In genomic region chr1:66982561-66983285, GRCh38 we compare ENCODE assay signal across 15 cellular contexts. TPM values are rescaled to one million over a fixed set of nuclear protein-coding genes. Genes with fewer than 3 reads are reported as not detected.
DNase-seq lines count a peak whose midpoint lies in the region; TF ChIP-seq lines count a peak whose summit lies in the region.
"Had no signal": no experiment of that assay in that cellular context is flagged by ENCODE, and none has a peak within 500 bp of the region (broad histone marks: within the 10 kb centered on the region; RNA-seq: fewer than 3 reads in every experiment).

No MANE protein-coding gene starts in this region.

- DNase-seq in activated T-cell treated with anti-CD3 and anti-CD28 coated beads, Interleukin-2, amount 50 U/mL, for 24 hours = no peak
- DNase-seq in activated T-cell treated with anti-CD3 and anti-CD28 coated beads for 4 hours (no peak), spleen (no peak), A673 (ENCODE audit: low spot score) (no peak), esophagus muscularis mucosa (ENCODE audit: extremely low spot score) (no peak), mesendoderm (no peak)
- DNase-seq: esophagus squamous epithelium, H7, NCI-H226, posterior cingulate gyrus, SIG-M5 had no signal

- H4K20me1 ChIP-seq in OCI-LY3 (ENCODE audit: insufficient read depth, low read length) = peaks cover 22% of the 10 kb centered on the region; the same call in 1 of the 2 replicates

- no peaks in the 10 kb centered on the region for H3K9me3 Mint-ChIP-seq in activated T-cell treated with anti-CD3 and anti-CD28 coated beads, Interleukin-2, amount 50 U/mL, for 24 hours
- H3K9me3 Mint-ChIP-seq: IgD-negative memory B cell, type B pancreatic cell had no signal

- H3K4me3 ChIP-seq in HEK293 (ENCODE audit: low read depth, low read length) (no peak overlapping the region), OCI-LY3 (ENCODE audit: low read length) (no peak overlapping the region), spleen (no peak overlapping the region), A673 (ENCODE audit: low read depth, low read length, poor library complexity, severe bottlenecking) (no peak overlapping the region), esophagus muscularis mucosa (no peak overlapping the region), mesendoderm (ENCODE audit: low read length) (no peak overlapping the region)

- H3K27ac ChIP-seq in HEK293 (ENCODE audit: extremely low read depth, low read depth, low read length) (no peak overlapping the region), OCI-LY3 (ENCODE audit: low read length) (no peak overlapping the region), spleen (peak overlapping the region; percentile 1 to 83 (median 71)), A673 (ENCODE audit: low read depth, low read length, poor library complexity, severe bottlenecking) (no peak overlapping the region), esophagus muscularis mucosa (replicated peaks in 1 of 4) (no peak overlapping the region), mesendoderm (ENCODE audit: low read depth, low read length) (no peak overlapping the region)

- no peak overlapping the region for H3K4me3 Mint-ChIP-seq in activated T-cell treated with anti-CD3 and anti-CD28 coated beads, Interleukin-2, amount 50 U/mL, for 24 hours
- H3K4me3 Mint-ChIP-seq: IgD-negative memory B cell, type B pancreatic cell had no signal

- H3K4me2 ChIP-seq in OCI-LY3 (ENCODE audit: low read length) = peak overlapping the region; percentile 55
- H3K4me2 ChIP-seq in mesendoderm (ENCODE audit: low read length) = no peak overlapping the region

- H3K23ac ChIP-seq in mesendoderm (ENCODE audit: low read length) = no peak overlapping the region

- H3K9ac ChIP-seq in OCI-LY3 (ENCODE audit: low read length) = no peak overlapping the region
- H3K9ac ChIP-seq in mesendoderm (ENCODE audit: low read length) = no peak overlapping the region

- no peak overlapping the region for H2BK5ac ChIP-seq in mesendoderm (ENCODE audit: low read length)

- no peak overlapping the region for H2BK15ac ChIP-seq in mesendoderm (replicated peaks; ENCODE audit: low read depth)

- H3K36me3 ChIP-seq in HEK293 (ENCODE audit: control insufficient read depth in 2 of 2, insufficient read depth in 1 of 2, low read length in 2 of 2) = peaks cover 63 to 82% of the 10 kb centered on the region in 2 experiments
- H3K36me3 ChIP-seq in OCI-LY3 (replicated peaks; ENCODE audit: low read depth, low read length) = peaks cover 41% of the 10 kb centered on the region
- H3K36me3 ChIP-seq in spleen = peaks cover 0 to 97% (median 48%) of the 10 kb centered on the region in 6 donors
- H3K36me3 ChIP-seq in A673 (ENCODE audit: insufficient read depth, low read length, poor library complexity, severe bottlenecking) = peaks cover 65% of the 10 kb centered on the region
- H3K36me3 ChIP-seq in esophagus muscularis mucosa = peaks cover 30 to 84% (median 57%) of the 10 kb centered on the region in 4 donors
- peaks cover 3% of the 10 kb centered on the region for H3K36me3 ChIP-seq in mesendoderm (ENCODE audit: control insufficient read depth, insufficient read depth, low read length)

- H3K27me3 ChIP-seq in OCI-LY3 (ENCODE audit: low read depth, low read length) (no peaks in the 10 kb centered on the region), spleen (replicated peaks in 1 of 7) (no peaks in the 10 kb centered on the region), A673 (replicated peaks; ENCODE audit: insufficient read depth, low read depth, low read length, poor library complexity) (no peaks in the 10 kb centered on the region), esophagus muscularis mucosa (no peaks in the 10 kb centered on the region), mesendoderm (ENCODE audit: insufficient read depth, low read length, poor library complexity) (no peaks in the 10 kb centered on the region)
- H3K27me3 ChIP-seq: esophagus squamous epithelium had no signal

- POLR2A ChIA-PET in HEK293 (lab: Yijun Ruan, JAX) (interaction anchor here (0.6 kb wide), 1 partner anchor 96 kb away, joined by 3 read pairs; no protein-coding TSS in a partner anchor), A673 (lab: Charles Lee; ENCODE audit: low non-redundant PET) (no interaction called here)

- peaks cover 89% of the 10 kb centered on the region for H3K36me3 Mint-ChIP-seq in activated T-cell treated with anti-CD3 and anti-CD28 coated beads, Interleukin-2, amount 50 U/mL, for 24 hours (ENCODE audit: low read depth)

- H3K27me3 Mint-ChIP-seq in activated T-cell treated with anti-CD3 and anti-CD28 coated beads, Interleukin-2, amount 50 U/mL, for 24 hours = no peaks in the 10 kb centered on the region
- H3K27me3 Mint-ChIP-seq: IgD-negative memory B cell, type B pancreatic cell had no signal

- H3K9me3 ChIP-seq in HEK293 (ENCODE audit: control insufficient read depth, insufficient read depth, low read depth, low read length) (no peaks in the 10 kb centered on the region), OCI-LY3 (ENCODE audit: insufficient read depth, low read length) (no peaks in the 10 kb centered on the region), spleen (no peaks in the 10 kb centered on the region), A673 (ENCODE audit: low read depth, low read length, poor library complexity, severe bottlenecking) (no peaks in the 10 kb centered on the region), esophagus muscularis mucosa (no peaks in the 10 kb centered on the region)
- H3K9me3 ChIP-seq: esophagus squamous epithelium had no signal

- no peak overlapping the region for H2BK120ac ChIP-seq in mesendoderm (ENCODE audit: low read depth, low read length)

- no peaks in the 10 kb centered on the region for H3K79me1 ChIP-seq in mesendoderm (ENCODE audit: low read length)

- H3K79me2 ChIP-seq in OCI-LY3 (ENCODE audit: low read length) = no peaks in the 10 kb centered on the region
- no peaks in the 10 kb centered on the region for H3K79me2 ChIP-seq in mesendoderm (ENCODE audit: control insufficient read depth, insufficient read depth, low read length)

- TF ChIP-seq EP300 in esophagus muscularis mucosa (IDR thresholded peaks at IDR 0.05) = no peak

- TF ChIP-seq POLR2A in spleen (IDR thresholded peaks at IDR 0.05) (no peak), esophagus muscularis mucosa (IDR thresholded peaks at IDR 0.05; ENCODE audit: low read depth) (no peak)

- H4K8ac ChIP-seq in mesendoderm (ENCODE audit: low read depth, low read length) = no peak overlapping the region

- H3K27ac Mint-ChIP-seq in activated T-cell treated with anti-CD3 and anti-CD28 coated beads, Interleukin-2, amount 50 U/mL, for 24 hours = peak overlapping the region; percentile 85
- H3K27ac Mint-ChIP-seq: type B pancreatic cell had no signal

- intact Hi-C loops in spleen (cut with DNase I; ENCODE audit: low total_unique reads) = no loop called here
- intact Hi-C loops in A673 (cut with micrococcal nuclease; ENCODE audit: unreplicated experiment) = no loop called here
- intact Hi-C loops in esophagus muscularis mucosa (cut with DNase I) = loop anchor here (10.0 kb wide), 1 partner anchor 48 kb away; no protein-coding TSS in a partner anchor

- no peak overlapping the region for H2AFZ ChIP-seq in OCI-LY3 (ENCODE audit: low read depth, low read length)

- H3K4ac ChIP-seq in mesendoderm (ENCODE audit: low read depth, low read length) = no peak overlapping the region

- no peak overlapping the region for H2AK5ac ChIP-seq in mesendoderm (ENCODE audit: low read length)

- 76 to 89% (median 81%) methylated on average over 5 of the region's 5 CpGs for WGBS in spleen, 5 donors
- WGBS in esophagus muscularis mucosa = 89% methylated on average over 5 of the region's 5 CpGs
- WGBS in mesendoderm (ENCODE audit: extremely low coverage, insufficient coverage, low lambda C conversion rate) = no CpG with 5 or more reads among the region's 5 CpGs

- no peak overlapping the region for H3K18ac ChIP-seq in mesendoderm (ENCODE audit: low read length)

- BruUV-seq in A673 (replicated peaks; lab: Mats Ljungman, UMichigan) = no TSS peak

- peaks cover 49% of the 10 kb centered on the region for H3K4me1 Mint-ChIP-seq in activated T-cell treated with anti-CD3 and anti-CD28 coated beads, Interleukin-2, amount 50 U/mL, for 24 hours (ENCODE audit: low read depth)

- no peak overlapping the region for H3K56ac ChIP-seq in mesendoderm (ENCODE audit: low read length)

- H3K4me1 ChIP-seq in HEK293 (ENCODE audit: control insufficient read depth, insufficient read depth, low read length) (0 out of 2 replicates have a peak, but pooled peaks cover 4% of the 10 kb centered on the region), OCI-LY3 (ENCODE audit: low read length) (peaks cover 48% of the 10 kb centered on the region), spleen (peaks cover 0 to 32% (median 23%) of the 10 kb centered on the region in 6 donors), A673 (ENCODE audit: insufficient read depth, low read length, poor library complexity, severe bottlenecking) (peaks cover 9% of the 10 kb centered on the region), esophagus muscularis mucosa (peaks cover 8 to 18% (median 14%) of the 10 kb centered on the region in 4 donors), mesendoderm (ENCODE audit: control insufficient read depth, low read depth, low read length) (no peaks in the 10 kb centered on the region)

- CTCF ChIA-PET in HEK293 (lab: Yijun Ruan, JAX) = no interaction called here
- CTCF ChIA-PET in A673 (lab: Charles Lee) = no interaction called here

- TF ChIP-seq CTCF in HEK293 (tag by site-specific recombination; IDR thresholded peaks at IDR 0.05) = no peak
- TF ChIP-seq CTCF in OCI-LY3 (IDR thresholded peaks at IDR 0.05; ENCODE audit: low read depth, low read length) = no peak
- TF ChIP-seq CTCF in spleen (IDR thresholded peaks at IDR 0.05 in 8 of 11, conservative IDR thresholded peaks at IDR 0.05 in 3 of 11) = no peak
- no peak for TF ChIP-seq CTCF in A673 (conservative IDR thresholded peaks at IDR 0.05; ENCODE audit: low read depth, low read length)
- TF ChIP-seq CTCF in esophagus muscularis mucosa (IDR thresholded peaks at IDR 0.05) = no peak

- no peak overlapping the region for H4K5ac ChIP-seq in mesendoderm (ENCODE audit: low read length)

TF ChIP-seq in HEK293, 187 proteins besides CTCF, POLR2A, EP300 and RAD21 (continues in another document):
- TF ChIP-seq ZNF366 (tag by site-specific recombination; conservative IDR thresholded peaks at IDR 0.05) (no peak), ZNF664 (tag by site-specific recombination; IDR thresholded peaks at IDR 0.05) (no peak)

RNA-seq across cellular contexts. Expression of gene MIER1, which starts 57.9 kb away (rescaled TPM):
- total RNA-seq in spleen = 10 to 100 TPM; 42.2 to 55.8 (median 46.5) TPM
- polyA plus RNA-seq in spleen = 10 to 100 TPM; 10.3 to 15.7 (median 12.5) TPM
- total RNA-seq in A673 (2021) = 30.3 and 30.7 TPM in 2 replicates
- 10 to 100 TPM; 39.4 to 56.5 (median 49.2) TPM for total RNA-seq in esophagus muscularis mucosa
- polyA plus RNA-seq in mesendoderm (2013, experiment 1 of 2) = 15.1 TPM
- polyA plus RNA-seq in mesendoderm (2013, experiment 2 of 2) = 15.0 TPM

RNA-seq across cellular contexts. Expression of gene DNAI4, which starts 58.1 kb away (rescaled TPM):
- 1 to 10 TPM; 2.3 to 8.1 (median 6.0) TPM for total RNA-seq in spleen
- 1 to 10 TPM in 1 of 3 donors, under 1 TPM in 2; 0.78 to 1.6 (median 0.99) TPM for polyA plus RNA-seq in spleen
- 4.9 and 5.3 TPM in 2 replicates for total RNA-seq in A673 (2021)
- total RNA-seq in esophagus muscularis mucosa = 1 to 10 TPM; 4.9 to 6.2 (median 5.5) TPM
- 0.34 TPM for polyA plus RNA-seq in mesendoderm (2013, experiment 1 of 2)
- polyA plus RNA-seq in mesendoderm (2013, experiment 2 of 2) = 0.34 TPM

Comparison
In these comparisons a context has a peak if more than half of its experiments do, and no peak if none do; other contexts are left out.
1. H3K27ac ChIP-seq: peak in spleen (8 of 8); none in HEK293 (single experiment), OCI-LY3 (single experiment), A673 (single experiment), esophagus muscularis mucosa (0 of 4) and mesendoderm (single experiment).